Comparison of ENCODE assay signal across 1 cellular context in genomic region chr10:126259883-126260282, GRCh38.
TF ChIP-seq lines count a peak whose summit lies in the region.

No MANE protein-coding gene starts in this region.

TF ChIP-seq in HEK293, 187 proteins besides CTCF, POLR2A, EP300 and RAD21 (continued from another document):
- TF ChIP-seq, protein P1, sequence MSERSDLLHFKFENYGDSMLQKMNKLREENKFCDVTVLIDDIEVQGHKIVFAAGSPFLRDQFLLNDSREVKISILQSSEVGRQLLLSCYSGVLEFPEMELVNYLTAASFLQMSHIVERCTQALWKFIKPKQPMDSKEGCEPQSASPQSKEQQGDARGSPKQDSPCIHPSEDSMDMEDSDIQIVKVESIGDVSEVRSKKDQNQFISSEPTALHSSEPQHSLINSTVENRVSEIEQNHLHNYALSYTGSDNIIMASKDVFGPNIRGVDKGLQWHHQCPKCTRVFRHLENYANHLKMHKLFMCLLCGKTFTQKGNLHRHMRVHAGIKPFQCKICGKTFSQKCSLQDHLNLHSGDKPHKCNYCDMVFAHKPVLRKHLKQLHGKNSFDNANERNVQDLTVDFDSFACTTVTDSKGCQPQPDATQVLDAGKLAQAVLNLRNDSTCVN (tag by site-specific recombination; optimal IDR thresholded peaks at IDR 0.05) = no peak
